Comparison of ENCODE assay signal across 6 cellular contexts in the genomic region with DNA sequence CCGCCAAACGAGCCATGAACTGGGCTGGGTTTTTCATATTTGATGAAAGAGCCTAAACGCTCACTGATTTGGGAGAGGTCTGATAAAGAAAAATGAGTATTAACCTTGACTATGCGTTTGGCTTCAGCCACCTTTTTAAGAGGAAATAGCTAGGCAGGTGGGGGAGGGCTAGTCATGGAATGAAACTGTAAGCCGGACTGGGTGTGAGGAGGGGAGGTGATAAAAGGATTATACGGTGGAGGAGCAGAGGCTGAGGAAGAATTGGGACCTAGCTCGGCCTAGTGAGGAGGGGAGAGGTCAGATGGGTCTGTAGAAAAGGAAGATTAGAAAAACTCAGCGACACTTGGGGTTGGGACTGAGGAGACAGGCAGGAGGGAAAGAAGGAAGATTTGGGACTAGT. TPM values are rescaled to one million over a fixed set of nuclear protein-coding genes. Genes with fewer than 3 reads are reported as not detected.
DNase-seq lines count a peak whose midpoint lies in the region; ATAC-seq and TF ChIP-seq lines count a peak whose summit lies in the region.
"Not testable (repeated sequence)": the region's sequence is repeated elsewhere in the genome, so short reads cannot be mapped to it uniquely, and the experiment has no call there.

No MANE protein-coding gene starts in this region.

- not testable (repeated sequence) for H3K27me3 Mint-ChIP-seq in Calu3 (ENCODE audit: unreplicated experiment); WTC11 (ENCODE audit: low read depth); endodermal cell (ENCODE audit: insufficient read depth)

- not testable (repeated sequence) for H3K9me3 Mint-ChIP-seq in Calu3 (ENCODE audit: low read depth, unreplicated experiment); endodermal cell
- H3K9me3 Mint-ChIP-seq in WTC11, result peaks cover 24% of the 10 kb centered on the region

- H3K9ac ChIP-seq in HUES6 (ENCODE audit: low read length) (peak overlapping the region; percentile 17), endodermal cell (ENCODE audit: extremely low read depth, low read length, poor library complexity, severe bottlenecking) (peak overlapping the region; percentile 95)

- H3K27me3 ChIP-seq in HUES6 (ENCODE audit: control insufficient read depth, insufficient read depth, low read length); endodermal cell (ENCODE audit: control insufficient read depth, insufficient read depth, low read length, poor library complexity, severe bottlenecking): not testable (repeated sequence)

- H3K36me3 Mint-ChIP-seq in Calu3 (ENCODE audit: insufficient read depth, unreplicated experiment), result not testable (repeated sequence)
- H3K36me3 Mint-ChIP-seq in WTC11, result peaks cover 38% of the 10 kb centered on the region
- H3K36me3 Mint-ChIP-seq in endodermal cell (ENCODE audit: low read depth), result peaks cover 19% of the 10 kb centered on the region

- H3K27ac Mint-ChIP-seq in Calu3 (ENCODE audit: unreplicated experiment), result peak overlapping the region; percentile 17
- peak overlapping the region; percentile 14 for H3K27ac Mint-ChIP-seq in WTC11
- H3K27ac Mint-ChIP-seq in endodermal cell, result not testable (repeated sequence)

- not testable (repeated sequence) for H3K36me3 ChIP-seq in HUES6 (ENCODE audit: control insufficient read depth, insufficient read depth, low read length); endodermal cell (ENCODE audit: control insufficient read depth, insufficient read depth, low read length)

- DNase-seq in Calu3; WTC11 (ENCODE audit: low spot score); endodermal cell: not testable (repeated sequence)
- DNase-seq in NCI-H82 treated with DMSO at 0.1 percent for 48 hours (lab: John Stamatoyannopoulos, UW; ENCODE audit: unreplicated experiment), result peak; percentile 14
- DNase-seq in posterior vena cava (ENCODE audit: low spot score), result peak; percentile 1

- not testable (repeated sequence) for TF ChIP-seq CTCF in Calu3 (IDR thresholded peaks at IDR 0.05; ENCODE audit: unreplicated experiment); WTC11 (IDR thresholded peaks at IDR 0.05); endodermal cell (conservative IDR thresholded peaks at IDR 0.05)

- POLR2A ChIA-PET in WTC11 (lab: Charles Lee), result not testable (repeated sequence)

- not testable (repeated sequence) for H3K27ac ChIP-seq in HUES6 (ENCODE audit: low read depth, low read length); endodermal cell (ENCODE audit: low read depth, low read length)

- BruUV-seq in Calu3 (replicated peaks; lab: Mats Ljungman, UMichigan), result not testable (repeated sequence)

- H3K4me1 Mint-ChIP-seq in Calu3 (ENCODE audit: low read depth, unreplicated experiment), result not testable (repeated sequence)
- H3K4me1 Mint-ChIP-seq in WTC11 (peaks cover 22% of the 10 kb centered on the region), endodermal cell (peaks cover 26% of the 10 kb centered on the region)

- intact Hi-C loops in Calu3 (cut with micrococcal nuclease; ENCODE audit: unreplicated experiment); posterior vena cava (cut with DNase I): not testable (repeated sequence)

- 22 to 54% methylated on average over 4 to 8 of the region's 8 CpGs for WGBS in endodermal cell (ENCODE audit: insufficient coverage in 1 of 2, insufficient read length in 1 of 2), 2 experiments

- peaks cover 18% of the 10 kb centered on the region; the same call in 1 of the 2 replicates for H3K4me1 ChIP-seq in HUES6 (ENCODE audit: control insufficient read depth, insufficient read depth, low read length)
- H3K4me1 ChIP-seq in endodermal cell (ENCODE audit: control insufficient read depth, insufficient read depth, low read length), result not testable (repeated sequence)

- not testable (repeated sequence) for H3K9me3 ChIP-seq in HUES6 (ENCODE audit: control insufficient read depth, insufficient read depth, low read depth, low read length); endodermal cell (ENCODE audit: control insufficient read depth, low read length)

- peak overlapping the region; percentile 6; the same call in 1 of the 2 replicates for H3K4me3 ChIP-seq in HUES6 (ENCODE audit: low read depth, low read length)
- H3K4me3 ChIP-seq in endodermal cell (ENCODE audit: low read length), result peak overlapping the region; percentile 87

- not testable (repeated sequence) for H3K4me3 Mint-ChIP-seq in Calu3 (ENCODE audit: low read depth, unreplicated experiment); WTC11; endodermal cell

- CTCF ChIA-PET in Calu3 (lab: Charles Lee), result not testable (repeated sequence)
- CTCF ChIA-PET in WTC11 (lab: Charles Lee), result interaction anchor here (1.1 kb wide), 1 partner anchor 8 kb away, joined by 3 read pairs; no protein-coding TSS in a partner anchor

- not testable (repeated sequence) for ATAC-seq in WTC11

RNA-seq across cellular contexts. Expression of gene FADD, which starts 15.0 kb away (rescaled TPM):
- total RNA-seq in Calu3 (2022) (40.2 and 49.4 TPM in 2 replicates), WTC11 (2021) (49.0 to 58.6 TPM (median 53.9 TPM) in 3 replicates), endodermal cell (10 to 100 TPM; 50.6 to 53.1 TPM), posterior vena cava (10 to 100 TPM; 15.8 to 19.4 TPM)
- polyA plus RNA-seq in endodermal cell (2013, experiment 1 of 2), result 24.4 TPM
- 22.4 TPM for polyA plus RNA-seq in endodermal cell (2013, experiment 2 of 2)

RNA-seq across cellular contexts. Expression of gene PPFIA1, which starts 52.4 kb away (rescaled TPM):
- total RNA-seq in Calu3 (2022), result 76.5 and 84.0 TPM in 2 replicates
- 62.2 to 75.1 TPM (median 64.1 TPM) in 3 replicates for total RNA-seq in WTC11 (2021)
- total RNA-seq in endodermal cell, result 100 to 1,000 TPM; 105 to 118 TPM
- polyA plus RNA-seq in endodermal cell (2013, experiment 1 of 2), result 47.1 TPM
- 42.1 TPM for polyA plus RNA-seq in endodermal cell (2013, experiment 2 of 2)
- 10 to 100 TPM; 53.7 to 55.3 TPM for total RNA-seq in posterior vena cava
